27 cellular contexts compared by ENCODE assay signal in genomic region chr3:48957006-48957705, GRCh38.
"Had no signal": no experiment of that assay in that cellular context is flagged by ENCODE, and none has a peak within 500 bp of the region (broad histone marks: within the 10 kb centered on the region; RNA-seq: fewer than 3 reads in every experiment).

No MANE protein-coding gene starts in this region.

- H3K27ac ChIP-seq: ascending aorta, body of pancreas, Peyer's patch, RWPE1, SJCRH30 had no signal

- H3K4me3 Mint-ChIP-seq: activated CD4-positive, alpha-beta T cell treated with anti-CD3 and anti-CD28 coated beads, Interleukin-2, amount 10 ng/mL, durations not matched to agents 24 days and 14 days; activated naive CD4-positive, alpha-beta T cell treated with anti-CD3 and anti-CD28 coated beads, Interleukin-2, amount 10 ng/mL, durations not matched to agents 7 days and 5 days; activated naive CD8-positive, alpha-beta T cell treated with anti-CD3 and anti-CD28 coated beads, Interleukin-2, amount 50 U/mL, for 24 hours; T-helper 2 cell treated with Interferon-gamma antibody and Interleukin-4, amounts not matched to agents 5 μg/mL and 100 μg/mL, for 36 hours had no signal

- H3K27me3 ChIP-seq: ascending aorta, body of pancreas, Peyer's patch, SJCRH30 had no signal

- DNase-seq: activated CD4-positive, alpha-beta T cell treated with anti-CD3 and anti-CD28 coated beads, Interleukin-2, amount 10 ng/mL, durations not matched to agents 24 days and 14 days; activated CD4-positive, alpha-beta T cell treated with anti-CD3 and anti-CD28 coated beads, Interleukin-2, amount 50 U/mL, for 48 hours; activated CD4-positive, CD25-positive, alpha-beta regulatory T cell treated with anti-CD3 and anti-CD28 coated beads, Interleukin-2, amount 50 U/mL, for 72 hours; activated gamma-delta T cell treated with Interleukin-2 at 50 U/mL for 16 hours; activated naive CD4-positive, alpha-beta T cell treated with anti-CD3 and anti-CD28 coated beads, Interleukin-2, amount 10 ng/mL, durations not matched to agents 7 days and 5 days; activated naive CD8-positive, alpha-beta T cell treated with anti-CD3 and anti-CD28 coated beads, Interleukin-2, amount 50 U/mL, for 24 hours; activated T-cell treated with anti-CD3 and anti-CD28 coated beads for 4 hours; activated T-cell treated with anti-CD3 and anti-CD28 coated beads, Interleukin-2, amount 50 U/mL, for 48 hours; amniotic stem cell; body of pancreas; Kasumi-1; NCI-H1048; NCI-H146; NCI-H187 treated with DMSO at 0.1 percent for 48 hours; NCI-H2081 treated with DMSO at 0.1 percent for 48 hours; NCI-H446; NCI-H524; Peyer's patch; Right ventricle myocardium superior; SK-N-SH; SW 1271 had no signal

- H3K4me3 ChIP-seq: ascending aorta, body of pancreas, K562, Peyer's patch, SJCRH30 had no signal

- H3K4me1 ChIP-seq: ascending aorta, body of pancreas, Peyer's patch, SJCRH30 had no signal

- H3K9me3 ChIP-seq: ascending aorta, body of pancreas, Peyer's patch, SJCRH30, SK-N-SH had no signal

- ATAC-seq: activated naive CD8-positive, alpha-beta T cell treated with anti-CD3 and anti-CD28 coated beads, Interleukin-2, amount 50 U/mL, for 24 hours; body of pancreas; K562 had no signal

- H3K9me3 Mint-ChIP-seq: activated CD4-positive, alpha-beta T cell treated with anti-CD3 and anti-CD28 coated beads, Interleukin-2, amount 10 ng/mL, durations not matched to agents 24 days and 14 days; activated naive CD4-positive, alpha-beta T cell treated with anti-CD3 and anti-CD28 coated beads, Interleukin-2, amount 10 ng/mL, durations not matched to agents 7 days and 5 days; activated naive CD8-positive, alpha-beta T cell treated with anti-CD3 and anti-CD28 coated beads, Interleukin-2, amount 50 U/mL, for 24 hours; activated T-helper 2 cell treated with anti-CD3 and anti-CD28 coated beads, Interferon-gamma antibody, Interleukin-2, Interleukin-4, amounts not matched to agents 10 μg/mL and 5 μg/mL and 100 μg/mL, durations not matched to agents 14 hours and 24 hours and 36 hours; T-helper 2 cell treated with Interferon-gamma antibody and Interleukin-4, amounts not matched to agents 5 μg/mL and 100 μg/mL, for 36 hours had no signal

- H3K27ac Mint-ChIP-seq: activated CD4-positive, alpha-beta T cell treated with anti-CD3 and anti-CD28 coated beads, Interleukin-2, amount 10 ng/mL, durations not matched to agents 24 days and 14 days; activated naive CD4-positive, alpha-beta T cell treated with anti-CD3 and anti-CD28 coated beads, Interleukin-2, amount 10 ng/mL, durations not matched to agents 7 days and 5 days; activated naive CD8-positive, alpha-beta T cell treated with anti-CD3 and anti-CD28 coated beads, Interleukin-2, amount 50 U/mL, for 24 hours; activated T-helper 2 cell treated with anti-CD3 and anti-CD28 coated beads, Interferon-gamma antibody, Interleukin-2, Interleukin-4, amounts not matched to agents 10 μg/mL and 5 μg/mL and 100 μg/mL, durations not matched to agents 14 hours and 24 hours and 36 hours; T-helper 2 cell treated with Interferon-gamma antibody and Interleukin-4, amounts not matched to agents 5 μg/mL and 100 μg/mL, for 36 hours had no signal

- H3K9ac ChIP-seq: SK-N-SH had no signal

- H3K27me3 Mint-ChIP-seq: activated CD4-positive, alpha-beta T cell treated with anti-CD3 and anti-CD28 coated beads, Interleukin-2, amount 10 ng/mL, durations not matched to agents 24 days and 14 days; activated naive CD4-positive, alpha-beta T cell treated with anti-CD3 and anti-CD28 coated beads, Interleukin-2, amount 10 ng/mL, durations not matched to agents 7 days and 5 days; activated naive CD8-positive, alpha-beta T cell treated with anti-CD3 and anti-CD28 coated beads, Interleukin-2, amount 50 U/mL, for 24 hours had no signal

- H3K4me2 ChIP-seq: SK-N-SH had no signal
